ENCODE assay signal across 22 cellular contexts in the genomic region with DNA sequence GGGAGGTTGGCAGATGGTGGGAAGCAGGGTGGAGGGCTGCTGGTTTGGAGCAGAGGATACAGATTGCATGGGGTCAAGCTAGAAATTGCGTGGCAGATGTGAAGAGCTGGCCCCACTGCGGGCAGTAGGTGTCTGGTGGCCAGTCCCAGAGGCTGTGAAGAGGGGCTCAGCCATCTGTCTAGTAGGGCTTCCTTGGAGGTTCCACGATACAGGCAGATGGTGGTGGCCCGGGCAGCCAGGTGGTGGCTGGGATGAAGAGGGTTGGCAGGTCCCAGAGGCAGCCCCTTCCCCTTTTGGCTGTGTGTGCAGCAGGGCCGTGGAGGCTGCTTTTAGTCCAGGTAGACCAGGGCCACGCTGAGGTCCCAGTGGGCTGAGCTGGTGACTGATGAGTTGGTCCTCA.
"Had no signal": no experiment of that assay in that cellular context is flagged by ENCODE, and none has a peak within 500 bp of the region (broad histone marks: within the 10 kb centered on the region; RNA-seq: fewer than 3 reads in every experiment).

No MANE protein-coding gene starts in this region.

- H3K9me3 ChIP-seq: esophagus muscularis mucosa, gastrocnemius medialis, pancreas, prostate gland, right lobe of liver, stomach, thoracic aorta, transverse colon had no signal

- H3K27me3 ChIP-seq: esophagus muscularis mucosa, gastrocnemius medialis, pancreas, right lobe of liver, stomach, transverse colon had no signal

- H3K36me3 ChIP-seq: prostate gland had no signal

- H3K4me1 Mint-ChIP-seq: neural crest cell had no signal

- H3K27ac Mint-ChIP-seq: dendritic cell treated with granulocyte-macrophage colony-stimulating factor and Interleukin-4, amounts not matched to agents 40 ng/mL and 50 ng/mL, for 4 days; effector memory CD8-positive, alpha-beta T cell; mesothelial cell of epicardium had no signal

- H3K27me3 Mint-ChIP-seq: dendritic cell treated with granulocyte-macrophage colony-stimulating factor and Interleukin-4, amounts not matched to agents 40 ng/mL and 50 ng/mL, for 4 days; effector memory CD8-positive, alpha-beta T cell had no signal

- H3K27ac ChIP-seq: epithelial cell of prostate, esophagus muscularis mucosa, gastrocnemius medialis, pancreas, prostate gland, right lobe of liver, stomach, thoracic aorta, transverse colon had no signal

- DNase-seq: cerebellar nuclear complex; effector memory CD8-positive, alpha-beta T cell; gastrocnemius medialis; kidney glomerular epithelial cell; natural killer cell; occipital lobe; pancreas; stimulated activated CD4-positive, alpha-beta T cell treated with anti-CD3 and anti-CD28 coated beads, Interleukin-15, amount 100 ng/mL, for 24 hours; stimulated activated CD4-positive, alpha-beta T cell treated with anti-CD3 and anti-CD28 coated beads, Interleukin-2, amount 100 ng/mL, for 24 hours; stimulated activated CD4-positive, alpha-beta T cell treated with anti-CD3 and anti-CD28 coated beads, Interleukin-4, amount 100 ng/mL, for 4 hours; stimulated activated naive CD4-positive, alpha-beta T cell; stomach; substantia nigra; transverse colon had no signal

- H3K9me3 Mint-ChIP-seq: dendritic cell treated with granulocyte-macrophage colony-stimulating factor and Interleukin-4, amounts not matched to agents 40 ng/mL and 50 ng/mL, for 4 days; effector memory CD8-positive, alpha-beta T cell; mesothelial cell of epicardium; natural killer cell; neural crest cell had no signal

- H3K4me3 ChIP-seq: esophagus muscularis mucosa, gastrocnemius medialis, pancreas, prostate gland, right lobe of liver, stomach, thoracic aorta, transverse colon had no signal

- ATAC-seq: effector memory CD8-positive, alpha-beta T cell; gastrocnemius medialis; natural killer cell; pancreas; right lobe of liver had no signal

- H3K4me3 Mint-ChIP-seq: dendritic cell treated with granulocyte-macrophage colony-stimulating factor and Interleukin-4, amounts not matched to agents 40 ng/mL and 50 ng/mL, for 4 days; effector memory CD8-positive, alpha-beta T cell; mesothelial cell of epicardium; natural killer cell; neural crest cell had no signal

- H3K36me3 Mint-ChIP-seq: natural killer cell had no signal
